10 cellular contexts compared by ENCODE assay signal in the genomic region with DNA sequence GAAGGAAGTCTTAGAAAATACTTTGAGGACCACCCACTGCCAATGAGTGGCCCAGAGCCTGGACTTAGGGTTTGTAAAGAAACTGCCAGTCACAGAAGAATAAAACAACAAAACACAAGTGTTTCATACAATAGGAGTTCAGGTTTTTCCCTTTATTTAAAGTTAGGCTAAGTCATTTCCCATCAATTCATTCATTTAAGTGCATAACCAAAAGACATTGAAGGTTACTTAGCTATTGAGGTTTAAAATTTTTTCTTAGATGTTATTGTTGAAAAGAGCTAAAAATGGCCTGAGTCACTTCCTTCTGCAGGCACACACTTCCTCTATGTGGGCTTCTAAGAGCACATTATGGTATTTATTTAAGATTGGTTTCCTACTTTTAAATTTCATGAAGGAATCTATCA. TPM values are rescaled to one million over a fixed set of nuclear protein-coding genes. Genes with fewer than 3 reads are reported as not detected.
DNase-seq lines count a peak whose midpoint lies in the region; ATAC-seq and TF ChIP-seq lines count a peak whose summit lies in the region.
"Had no signal": no experiment of that assay in that cellular context is flagged by ENCODE, and none has a peak within 500 bp of the region (broad histone marks: within the 10 kb centered on the region; RNA-seq: fewer than 3 reads in every experiment).

No MANE protein-coding gene starts in this region.

- H3K4ac ChIP-seq in mesenchymal stem cell (ENCODE audit: low read depth in 1 of 2, low read length in 2 of 2) = no peak overlapping the region

- H3K27ac ChIP-seq in CD8-positive, alpha-beta T cell (ENCODE audit: low read depth, low read length) = no peak overlapping the region
- no peak overlapping the region for H3K27ac ChIP-seq in mesenchymal stem cell (ENCODE audit: low read length, poor library complexity, severe bottlenecking)

- H4K91ac ChIP-seq in mesenchymal stem cell (ENCODE audit: low read length) = no peak overlapping the region

- peak overlapping the region; percentile 6 for H3K4me3 ChIP-seq in CD8-positive, alpha-beta T cell (ENCODE audit: low read depth, low read length)
- no peak overlapping the region for H3K4me3 ChIP-seq in mesenchymal stem cell (ENCODE audit: insufficient read depth in 1 of 2, low read depth in 1 of 2, low read length in 2 of 2)
- H3K4me3 ChIP-seq: uterus had no signal

- H3K9ac ChIP-seq in mesenchymal stem cell (ENCODE audit: low read length) = no peak overlapping the region

- H3K4me2 ChIP-seq in mesenchymal stem cell (ENCODE audit: low read length, poor library complexity, severe bottlenecking) = no peak overlapping the region

- H3K36me3 ChIP-seq in CD8-positive, alpha-beta T cell (ENCODE audit: insufficient read depth, low read length) = no peaks in the 10 kb centered on the region
- peaks cover 0 to 4% of the 10 kb centered on the region in 2 experiments for H3K36me3 ChIP-seq in mesenchymal stem cell (ENCODE audit: control insufficient read depth in 1 of 2, insufficient read depth in 2 of 2, low read depth in 1 of 2, low read length in 2 of 2)
- H3K36me3 ChIP-seq: uterus had no signal

- no peak overlapping the region for H2AFZ ChIP-seq in mesenchymal stem cell (ENCODE audit: low read depth, low read length)

- peaks cover 32% of the 10 kb centered on the region for H3K4me1 Mint-ChIP-seq in CD8-positive, alpha-beta T cell (ENCODE audit: low read depth)
- peaks cover 23% of the 10 kb centered on the region for H3K4me1 Mint-ChIP-seq in activated naive CD8-positive, alpha-beta T cell (ENCODE audit: low read depth)

- no peak overlapping the region for H2BK12ac ChIP-seq in mesenchymal stem cell (ENCODE audit: low read length in 2 of 2)

- no peaks in the 10 kb centered on the region for H3K79me1 ChIP-seq in mesenchymal stem cell (replicated peaks; ENCODE audit: low read length, poor library complexity, severe bottlenecking)

- H2BK15ac ChIP-seq in mesenchymal stem cell (ENCODE audit: low read depth, poor library complexity, severe bottlenecking) = no peak overlapping the region

- no peak overlapping the region for H2AK5ac ChIP-seq in mesenchymal stem cell (ENCODE audit: low read length, severe bottlenecking)

- H2BK120ac ChIP-seq in mesenchymal stem cell (ENCODE audit: low read depth, low read length) = no peak overlapping the region

- POLR2A ChIA-PET in CD8-positive, alpha-beta T cell (lab: Charles Lee) = interaction anchor here (0.8 to 1.6 kb wide), 5 partner anchors 25 to 108 kb away, joined by 3 to 5 read pairs (median 3); partner anchors contain the start of gene ARMC2

- H2BK5ac ChIP-seq in mesenchymal stem cell (ENCODE audit: low read depth, low read length, poor library complexity, severe bottlenecking) = no peak overlapping the region

- H3K27me3 Mint-ChIP-seq in CD8-positive, alpha-beta T cell (ENCODE audit: low read depth) = no peaks in the 10 kb centered on the region
- no peaks in the 10 kb centered on the region for H3K27me3 Mint-ChIP-seq in activated naive CD8-positive, alpha-beta T cell

- CTCF ChIA-PET in CD8-positive, alpha-beta T cell (lab: Charles Lee) = interaction anchor here (0.7 to 1.9 kb wide), 6 partner anchors 9 to 360 kb away, joined by 3 to 7 read pairs (median 4); no protein-coding TSS in a partner anchor

- no peak overlapping the region for H3K14ac ChIP-seq in mesenchymal stem cell (ENCODE audit: low read length in 2 of 2)

- no peaks in the 10 kb centered on the region for H3K9me3 ChIP-seq in CD8-positive, alpha-beta T cell (ENCODE audit: low read length)
- H3K9me3 ChIP-seq in mesenchymal stem cell (ENCODE audit: control insufficient read depth, low read length) = no peaks in the 10 kb centered on the region
- H3K9me3 ChIP-seq: uterus had no signal

- H3K4me3 Mint-ChIP-seq in CD8-positive, alpha-beta T cell = peak overlapping the region; percentile 8
- H3K4me3 Mint-ChIP-seq in activated naive CD8-positive, alpha-beta T cell = peak overlapping the region; percentile 9

- ATAC-seq in CD8-positive, alpha-beta T cell = peak; percentile 54

- no peak overlapping the region for H3K18ac ChIP-seq in mesenchymal stem cell (ENCODE audit: low read depth in 1 of 2, low read length in 2 of 2)

- no peak overlapping the region for H3K23ac ChIP-seq in mesenchymal stem cell (ENCODE audit: low read length in 2 of 2)

- intact Hi-C loops in CD8-positive, alpha-beta T cell (cut with DNase I, micrococcal nuclease) = loop anchor here in 1 of 2 experiments (5.0 kb wide), 2 partner anchors 40 to 105 kb away; no protein-coding TSS in a partner anchor

- H4K8ac ChIP-seq in mesenchymal stem cell (ENCODE audit: low read length) = no peak overlapping the region

- peaks cover 3% of the 10 kb centered on the region for H3K36me3 Mint-ChIP-seq in CD8-positive, alpha-beta T cell
- H3K36me3 Mint-ChIP-seq in activated naive CD8-positive, alpha-beta T cell = peaks cover 2% of the 10 kb centered on the region

- DNase-seq in CD8-positive, alpha-beta T cell = no peak
- DNase-seq in M059J (ENCODE audit: low read depth) (peak; percentile 32), mesenchymal stem cell (peak; percentile 22), NCI-H2081 treated with DMSO at 0.1 percent for 48 hours (lab: John Stamatoyannopoulos, UW) (no peak), middle frontal gyrus (ENCODE audit: extremely low spot score, low spot score) (no peak), SW 1271 (lab: John Stamatoyannopoulos, UW) (no peak)
- DNase-seq in central memory CD4-positive, alpha-beta T cell = no peak
- DNase-seq: activated gamma-delta T cell treated with Interleukin-2 at 50 U/mL for 16 hours, uterus had no signal

- no peak overlapping the region for H3K27ac Mint-ChIP-seq in CD8-positive, alpha-beta T cell
- H3K27ac Mint-ChIP-seq in activated naive CD8-positive, alpha-beta T cell = peak overlapping the region; percentile 89

- TF ChIP-seq CTCF in CD8-positive, alpha-beta T cell (IDR thresholded peaks at IDR 0.05) = no peak

- no peaks in the 10 kb centered on the region for H3K27me3 ChIP-seq in CD8-positive, alpha-beta T cell (ENCODE audit: insufficient read depth, low read length)
- H3K27me3 ChIP-seq in mesenchymal stem cell (ENCODE audit: control insufficient read depth in 1 of 2, insufficient read depth in 1 of 2, low read length in 2 of 2) = no peaks in the 10 kb centered on the region
- H3K27me3 ChIP-seq: uterus had no signal

- no peaks in the 10 kb centered on the region for H3K9me3 Mint-ChIP-seq in CD8-positive, alpha-beta T cell
- no peaks in the 10 kb centered on the region for H3K9me3 Mint-ChIP-seq in activated naive CD8-positive, alpha-beta T cell (ENCODE audit: low read depth)

- H3K4me1 ChIP-seq in CD8-positive, alpha-beta T cell (ENCODE audit: insufficient read depth, low read length) = peaks cover 16% of the 10 kb centered on the region
- no peaks in the 10 kb centered on the region for H3K4me1 ChIP-seq in mesenchymal stem cell (ENCODE audit: control insufficient read depth, insufficient read depth, low read depth, low read length)
- H3K4me1 ChIP-seq: uterus had no signal

RNA-seq across cellular contexts. Expression of gene ARMC2, which starts 54.2 kb away (rescaled TPM):
- total RNA-seq in CD8-positive, alpha-beta T cell = 1 to 10 TPM; 4.2 to 6.1 TPM
- total RNA-seq in M059J (2014; rRNA removed; shearing (Covaris generic)) = 1.7 and 2.5 TPM in 2 replicates
- polyA plus RNA-seq in mesenchymal stem cell (2013, experiment 1 of 2) = 3.1 TPM
- 4.1 TPM for polyA plus RNA-seq in mesenchymal stem cell (2013, experiment 2 of 2)

Comparison
In these comparisons a context has a peak if more than half of its experiments do, and no peak if none do; other contexts are left out.
1. DNase-seq: peak in M059J (single experiment) and mesenchymal stem cell (single experiment); none in CD8-positive, alpha-beta T cell (0 of 7), NCI-H2081 treated with DMSO at 0.1 percent for 48 hours (single experiment), middle frontal gyrus (single experiment), SW 1271 (0 of 2) and central memory CD4-positive, alpha-beta T cell (single experiment).